Comparison of ENCODE assay signal across 26 cellular contexts in genomic region chr7:28649189-28649588, GRCh38.
"Had no signal": no experiment of that assay in that cellular context is flagged by ENCODE, and none has a peak within 500 bp of the region (broad histone marks: within the 10 kb centered on the region; RNA-seq: fewer than 3 reads in every experiment).

No MANE protein-coding gene starts in this region.

- H3K27me3 ChIP-seq: esophagus squamous epithelium, gastrocnemius medialis, heart right ventricle, left lung had no signal

- H3K27ac ChIP-seq: epithelial cell of prostate, esophagus squamous epithelium, gastrocnemius medialis, heart right ventricle, left lung, lower lobe of right lung had no signal

- H3K4me3 ChIP-seq: esophagus squamous epithelium, gastrocnemius medialis, heart right ventricle, left lung, lower lobe of right lung, mucosa of descending colon had no signal

- FAIRE-seq: endometrium, islet of Langerhans, keratinocyte had no signal

- H3K9me3 ChIP-seq: esophagus squamous epithelium, gastrocnemius medialis, heart right ventricle, left lung, lower lobe of right lung, mucosa of descending colon had no signal

- H3K36me3 ChIP-seq: esophagus squamous epithelium, gastrocnemius medialis, heart right ventricle, left lung, lower lobe of right lung had no signal

- DNase-seq: cortex of kidney; effector CD8-positive, alpha-beta T cell; effector memory CD8-positive, alpha-beta T cell; endodermal cell; erythroblast; esophagus squamous epithelium; foreskin fibroblast; foreskin melanocyte; gastrocnemius medialis; glutamatergic neuron; head of caudate nucleus; heart right ventricle; hippocampal formation; left cardiac atrium; left lung; left ventricle myocardium superior; lower lobe of right lung; mesenchymal stem cell; mucosa of descending colon; naive B cell; naive thymus-derived CD8-positive, alpha-beta T cell had no signal

- ATAC-seq: effector memory CD8-positive, alpha-beta T cell; esophagus mucosa; gastrocnemius medialis; heart right ventricle; left cardiac atrium; left lung; left ventricle myocardium superior; lower lobe of right lung; mucosa of descending colon; naive thymus-derived CD8-positive, alpha-beta T cell had no signal

- H3K4me1 ChIP-seq: esophagus squamous epithelium, left lung, lower lobe of right lung had no signal
